In genomic region chr4:7073526-7074390, GRCh38 we compare ENCODE assay signal across 9 cellular contexts. TPM values are rescaled to one million over a fixed set of nuclear protein-coding genes. Genes with fewer than 3 reads are reported as not detected.
DNase-seq lines count a peak whose midpoint lies in the region; ATAC-seq and TF ChIP-seq lines count a peak whose summit lies in the region.
"Had no signal": no experiment of that assay in that cellular context is flagged by ENCODE, and none has a peak within 500 bp of the region (broad histone marks: within the 10 kb centered on the region; RNA-seq: fewer than 3 reads in every experiment).

No MANE protein-coding gene starts in this region.

- intact Hi-C loops in Caco-2 (cut with micrococcal nuclease; ENCODE audit: unreplicated experiment) (loop anchor here (5.0 kb wide), 1 partner anchor 181 kb away; no protein-coding TSS in a partner anchor), thyroid gland (cut with DNase I) (loop anchor here (5.0 to 10.0 kb wide), 2 partner anchors 41 to 169 kb away; partner anchors contain the start of gene TBC1D14), Right ventricle myocardium superior (cut with DNase I) (loop anchor here (5.0 kb wide), 1 partner anchor 166 kb away; the partner anchor contains the start of gene TBC1D14)

- no peaks in the 10 kb centered on the region for H3K9me3 Mint-ChIP-seq in Caco-2 (ENCODE audit: unreplicated experiment)

- H3K27me3 ChIP-seq in Caco-2 (replicated peaks; ENCODE audit: control insufficient read depth, insufficient read depth, low read length): no peaks in the 10 kb centered on the region
- H3K27me3 ChIP-seq in H7 (ENCODE audit: control insufficient read depth, insufficient read depth, low read length): peaks cover 10% of the 10 kb centered on the region
- peaks cover 10% of the 10 kb centered on the region for H3K27me3 ChIP-seq in NT2/D1 (ENCODE audit: insufficient read depth, insufficient read length)
- no peaks in the 10 kb centered on the region for H3K27me3 ChIP-seq in thyroid gland
- H3K27me3 ChIP-seq: pancreas had no signal

- POLR2A ChIA-PET in Caco-2 (lab: Charles Lee): no interaction called here

- H3K36me3 ChIP-seq in Caco-2 (ENCODE audit: control insufficient read depth, insufficient read depth, low read length): no peaks in the 10 kb centered on the region
- H3K36me3 ChIP-seq in H7 (replicated peaks; ENCODE audit: control insufficient read depth, insufficient read depth, low read length): no peaks in the 10 kb centered on the region
- no peaks in the 10 kb centered on the region for H3K36me3 ChIP-seq in NT2/D1 (ENCODE audit: insufficient read depth, insufficient read length, low read length)
- H3K36me3 ChIP-seq in thyroid gland: no peaks in the 10 kb centered on the region
- H3K36me3 ChIP-seq: pancreas had no signal

- CTCF ChIA-PET in Caco-2 (lab: Charles Lee): interaction anchor here (0.9 to 3.7 kb wide), 3 partner anchors 10 to 100 kb away, joined by 3 to 39 read pairs (median 6); a partner anchor contains a TSS

- no TSS peak for BruUV-seq in Caco-2 (replicated peaks; lab: Mats Ljungman, UMichigan)

- H3K27ac ChIP-seq in thyroid gland: no peak overlapping the region
- H3K27ac ChIP-seq: pancreas had no signal

- no peaks in the 10 kb centered on the region for H3K36me3 Mint-ChIP-seq in Caco-2 (ENCODE audit: insufficient read depth, unreplicated experiment)

- H3K9ac ChIP-seq in NT2/D1 (ENCODE audit: insufficient read length, low read depth): no peak overlapping the region

- H3K27ac Mint-ChIP-seq in Caco-2 (ENCODE audit: unreplicated experiment): no peak overlapping the region

- TF ChIP-seq POLR2A in thyroid gland (IDR thresholded peaks at IDR 0.05): no peak

- 77 to 79% methylated on average over 10 to 18 of the region's 18 CpGs for WGBS in thyroid gland, 2 donors

- H3K4me3 Mint-ChIP-seq in Caco-2 (ENCODE audit: unreplicated experiment): no peak overlapping the region

- no peak for ATAC-seq in HG02642 (IDR thresholded peaks at IDR 0.05; ENCODE audit: poor library complexity, unreplicated experiment)
- ATAC-seq in Right ventricle myocardium superior (ENCODE audit: poor library complexity): no peak
- no peak for ATAC-seq in GM21576 (IDR thresholded peaks at IDR 0.05; ENCODE audit: unreplicated experiment)

- TF ChIP-seq CTCF in Caco-2 (IDR thresholded peaks at IDR 0.05; ENCODE audit: insufficient read depth in 1 of 2, low read depth in 1 of 2, low read length in 1 of 2, severe bottlenecking in 1 of 2, unreplicated experiment in 1 of 2): no peak
- no peak for TF ChIP-seq CTCF in epithelial cell of esophagus (IDR thresholded peaks at IDR 0.05; ENCODE audit: insufficient read depth, low read depth, low read length, missing control alignments)
- TF ChIP-seq CTCF in thyroid gland (IDR thresholded peaks at IDR 0.05): no peak

- H3K27me3 Mint-ChIP-seq in Caco-2 (ENCODE audit: insufficient read depth, unreplicated experiment): no peaks in the 10 kb centered on the region

- no peaks in the 10 kb centered on the region for H3K9me3 ChIP-seq in Caco-2
- no peaks in the 10 kb centered on the region for H3K9me3 ChIP-seq in NT2/D1 (ENCODE audit: insufficient read depth, low read length)
- H3K9me3 ChIP-seq in thyroid gland: no peaks in the 10 kb centered on the region
- H3K9me3 ChIP-seq: pancreas had no signal

- no peak overlapping the region for H3K4me3 ChIP-seq in Caco-2 (ENCODE audit: low read depth, low read length)
- no peak overlapping the region for H3K4me3 ChIP-seq in H7 (ENCODE audit: insufficient read depth, low read depth, low read length)
- H3K4me3 ChIP-seq in NT2/D1 (ENCODE audit: insufficient read length, low read depth): no peak overlapping the region
- no peak overlapping the region for H3K4me3 ChIP-seq in epithelial cell of esophagus (ENCODE audit: low read length)
- no peak overlapping the region for H3K4me3 ChIP-seq in thyroid gland (replicated peaks in 1 of 3)
- H3K4me3 ChIP-seq: pancreas had no signal

- DNase-seq in Caco-2: peak; percentile 80 to 82
- DNase-seq in H7: peak; percentile 92
- DNase-seq in NT2/D1 (ENCODE audit: low read depth, low spot score): peak; percentile 59
- peak; percentile 60 for DNase-seq in epithelial cell of esophagus (ENCODE audit: low read depth)
- peak; percentile 17 to 30 for DNase-seq in thyroid gland
- DNase-seq in Right ventricle myocardium superior: no peak
- DNase-seq: pancreas had no signal

- H3K4me1 ChIP-seq in Caco-2 (peaks cover 3% of the 10 kb centered on the region; the same call in 1 of the 2 replicates), NT2/D1 (ENCODE audit: insufficient read depth, insufficient read length) (no peaks in the 10 kb centered on the region), thyroid gland (peaks cover 4% of the 10 kb centered on the region in 2 donors)

- peaks cover 8% of the 10 kb centered on the region for H3K4me1 Mint-ChIP-seq in Caco-2 (ENCODE audit: low read depth, unreplicated experiment)

RNA-seq across cellular contexts. Expression of gene GRPEL1, which starts 5.9 kb away (rescaled TPM):
- total RNA-seq in Caco-2 (2022): 47.3 and 51.7 TPM in 2 replicates
- 30.7 and 35.4 TPM in 2 replicates for total RNA-seq in H7 (2014; rRNA removed; shearing (Covaris generic))
- 10 to 100 TPM; 13.4 to 21.9 (median 17.5) TPM for total RNA-seq in thyroid gland
- 60.2 TPM for total RNA-seq in Right ventricle myocardium superior

RNA-seq across cellular contexts. Expression of gene TADA2B, which starts 30.6 kb away (rescaled TPM):
- 17.2 and 21.8 TPM in 2 replicates for total RNA-seq in Caco-2 (2022)
- total RNA-seq in H7 (2014; rRNA removed; shearing (Covaris generic)): 14.0 TPM in 2 replicates
- total RNA-seq in thyroid gland: 10 to 100 TPM; 17.9 to 34.1 (median 26.6) TPM
- total RNA-seq in Right ventricle myocardium superior: 35.5 TPM
